Comparison of ENCODE assay signal across 18 cellular contexts in the genomic region with DNA sequence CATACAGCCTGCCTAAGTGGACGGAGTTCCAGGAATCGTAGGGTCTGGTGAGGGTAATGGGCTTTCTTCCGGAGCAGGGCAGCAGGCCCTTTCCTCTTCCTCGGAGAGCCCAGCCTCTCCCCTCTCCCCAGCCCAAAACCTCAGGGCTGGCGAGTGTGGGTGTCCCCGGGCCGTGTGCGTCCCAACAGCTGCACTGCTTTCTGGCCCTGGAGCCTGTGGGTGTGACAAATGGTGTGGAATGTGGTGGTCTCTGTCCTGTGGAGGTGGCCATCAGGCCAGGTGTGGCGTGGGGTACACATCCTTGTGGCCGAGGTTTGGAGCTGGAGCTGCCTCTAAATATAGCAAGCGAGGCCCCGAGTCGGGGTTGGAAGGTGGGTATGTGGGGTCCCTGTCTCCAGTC. TPM values are rescaled to one million over a fixed set of nuclear protein-coding genes. Genes with fewer than 3 reads are reported as not detected.
DNase-seq lines count a peak whose midpoint lies in the region; ATAC-seq lines count a peak whose summit lies in the region.
"Had no signal": no experiment of that assay in that cellular context is flagged by ENCODE, and none has a peak within 500 bp of the region (broad histone marks: within the 10 kb centered on the region; RNA-seq: fewer than 3 reads in every experiment).

No MANE protein-coding gene starts in this region.

- H2BK5ac ChIP-seq in mesendoderm (ENCODE audit: low read length): no peak overlapping the region
- no peak overlapping the region for H2BK5ac ChIP-seq in mesenchymal stem cell (ENCODE audit: low read depth, low read length, poor library complexity, severe bottlenecking)

- H2AK5ac ChIP-seq in mesendoderm (ENCODE audit: low read length): no peak overlapping the region
- H2AK5ac ChIP-seq in mesenchymal stem cell (ENCODE audit: low read length, severe bottlenecking): no peak overlapping the region

- H4K8ac ChIP-seq in mesendoderm (ENCODE audit: low read depth, low read length) (no peak overlapping the region), mesenchymal stem cell (ENCODE audit: low read length) (no peak overlapping the region)

- H4K91ac ChIP-seq in mesenchymal stem cell (ENCODE audit: low read length): no peak overlapping the region

- no peak overlapping the region for H3K14ac ChIP-seq in mesenchymal stem cell (ENCODE audit: low read length in 2 of 2)

- no peaks in the 10 kb centered on the region for H3K27me3 Mint-ChIP-seq in activated CD4-positive, alpha-beta T cell treated with anti-CD3 and anti-CD28 coated beads, Interleukin-2, amount 10 ng/mL, durations not matched to agents 7 days and 5 days
- H3K27me3 Mint-ChIP-seq in activated CD4-positive, alpha-beta memory T cell treated with anti-CD3 and anti-CD28 coated beads, Interleukin-2, amount 10 ng/mL, durations not matched to agents 7 days and 5 days: no peaks in the 10 kb centered on the region
- H3K27me3 Mint-ChIP-seq: progenitor cell of endocrine pancreas had no signal

- H3K23ac ChIP-seq in mesendoderm (ENCODE audit: low read length) (no peak overlapping the region), mesenchymal stem cell (ENCODE audit: low read length in 2 of 2) (no peak overlapping the region)

- H2BK12ac ChIP-seq in mesenchymal stem cell (ENCODE audit: low read length in 2 of 2): no peak overlapping the region

- H3K4me3 Mint-ChIP-seq in activated CD4-positive, alpha-beta T cell treated with anti-CD3 and anti-CD28 coated beads, Interleukin-2, amount 10 ng/mL, durations not matched to agents 7 days and 5 days: peak overlapping the region; percentile 30
- no peak overlapping the region for H3K4me3 Mint-ChIP-seq in activated CD4-positive, alpha-beta memory T cell treated with anti-CD3 and anti-CD28 coated beads, Interleukin-2, amount 10 ng/mL, durations not matched to agents 7 days and 5 days
- H3K4me3 Mint-ChIP-seq in stimulated activated effector memory CD8-positive, alpha-beta T cell treated with anti-CD3 and anti-CD28 coated beads, Interleukin-12 subunit alpha, Interleukin-12 subunit beta, amount 100 ng/mL, for 72 hours: peak overlapping the region; percentile 9

- POLR2A ChIA-PET in activated CD4-positive, alpha-beta T cell treated with anti-CD3 and anti-CD28 coated beads, Interleukin-2, amount 10 ng/mL, durations not matched to agents 7 days and 5 days (lab: Charles Lee): no interaction called here
- POLR2A ChIA-PET in activated CD4-positive, alpha-beta memory T cell treated with anti-CD3 and anti-CD28 coated beads, Interleukin-2, amount 10 ng/mL, durations not matched to agents 7 days and 5 days (lab: Charles Lee): interaction anchor here (4.1 to 5.5 kb wide), 3 partner anchors 7 to 37 kb away, joined by 24 to 76 read pairs (median 38); partner anchors contain the start of gene ORAI1

- WGBS in mesendoderm (ENCODE audit: extremely low coverage, insufficient coverage, low lambda C conversion rate): no CpG with 5 or more reads among the region's 13 CpGs
- 90% methylated on average over 2 of the region's 13 CpGs for WGBS in mesenchymal stem cell

- no peak overlapping the region for H2BK120ac ChIP-seq in mesendoderm (ENCODE audit: low read depth, low read length)
- no peak overlapping the region for H2BK120ac ChIP-seq in mesenchymal stem cell (ENCODE audit: low read depth, low read length)

- H2BK15ac ChIP-seq in mesendoderm (replicated peaks; ENCODE audit: low read depth) (no peak overlapping the region), mesenchymal stem cell (ENCODE audit: low read depth, poor library complexity, severe bottlenecking) (no peak overlapping the region)

- no peak overlapping the region for H3K4me3 ChIP-seq in mesendoderm (ENCODE audit: low read length)
- no peak overlapping the region for H3K4me3 ChIP-seq in mesenchymal stem cell (ENCODE audit: insufficient read depth in 1 of 2, low read depth in 1 of 2, low read length in 2 of 2)
- H3K4me3 ChIP-seq: coronary artery, SK-N-MC had no signal

- H3K4ac ChIP-seq in mesendoderm (ENCODE audit: low read depth, low read length) (no peak overlapping the region), mesenchymal stem cell (ENCODE audit: low read depth in 1 of 2, low read length in 2 of 2) (no peak overlapping the region)

- ATAC-seq in stimulated activated effector memory CD8-positive, alpha-beta T cell treated with anti-CD3 and anti-CD28 coated beads, Interleukin-12 subunit alpha, Interleukin-12 subunit beta, amount 100 ng/mL, for 72 hours: no peak

- CTCF ChIA-PET in activated CD4-positive, alpha-beta T cell treated with anti-CD3 and anti-CD28 coated beads, Interleukin-2, amount 10 ng/mL, durations not matched to agents 7 days and 5 days (lab: Charles Lee): interaction anchor here (0.9 to 4.7 kb wide), 9 partner anchors 8 to 159 kb away, joined by 3 to 21 read pairs (median 7); partner anchors contain the start of gene RHOF
- CTCF ChIA-PET in activated CD4-positive, alpha-beta memory T cell treated with anti-CD3 and anti-CD28 coated beads, Interleukin-2, amount 10 ng/mL, durations not matched to agents 7 days and 5 days (lab: Charles Lee): interaction anchor here (0.6 to 1.1 kb wide), 3 partner anchors 10 to 139 kb away, joined by 3 to 7 read pairs (median 3); no protein-coding TSS in a partner anchor

- peaks cover 48% of the 10 kb centered on the region for H3K36me3 Mint-ChIP-seq in activated CD4-positive, alpha-beta T cell treated with anti-CD3 and anti-CD28 coated beads, Interleukin-2, amount 10 ng/mL, durations not matched to agents 7 days and 5 days (ENCODE audit: low read depth)
- H3K36me3 Mint-ChIP-seq in activated CD4-positive, alpha-beta memory T cell treated with anti-CD3 and anti-CD28 coated beads, Interleukin-2, amount 10 ng/mL, durations not matched to agents 7 days and 5 days (ENCODE audit: low read depth): peaks cover 45% of the 10 kb centered on the region
- H3K36me3 Mint-ChIP-seq in stimulated activated effector memory CD8-positive, alpha-beta T cell treated with anti-CD3 and anti-CD28 coated beads, Interleukin-12 subunit alpha, Interleukin-12 subunit beta, amount 100 ng/mL, for 72 hours: peaks cover 67% of the 10 kb centered on the region

- H3K27me3 ChIP-seq in mesendoderm (ENCODE audit: insufficient read depth, low read length, poor library complexity) (no peaks in the 10 kb centered on the region), mesenchymal stem cell (ENCODE audit: control insufficient read depth in 1 of 2, insufficient read depth in 1 of 2, low read length in 2 of 2) (no peaks in the 10 kb centered on the region)

- H2AFZ ChIP-seq in mesenchymal stem cell (ENCODE audit: low read depth, low read length): no peak overlapping the region

- peaks cover 12% of the 10 kb centered on the region for H3K4me1 ChIP-seq in mesendoderm (ENCODE audit: control insufficient read depth, low read depth, low read length)
- peaks cover 15% of the 10 kb centered on the region for H3K4me1 ChIP-seq in mesenchymal stem cell (ENCODE audit: control insufficient read depth, insufficient read depth, low read depth, low read length)

- H3K56ac ChIP-seq in mesendoderm (ENCODE audit: low read length): peak overlapping the region; percentile 15

- H3K4me2 ChIP-seq in mesendoderm (ENCODE audit: low read length): no peak overlapping the region
- no peak overlapping the region for H3K4me2 ChIP-seq in mesenchymal stem cell (ENCODE audit: low read length, poor library complexity, severe bottlenecking)

- no peak overlapping the region for H4K5ac ChIP-seq in mesendoderm (ENCODE audit: low read length)

- H3K79me1 ChIP-seq in mesendoderm (ENCODE audit: low read length): peaks cover 37% of the 10 kb centered on the region
- peaks cover 40% of the 10 kb centered on the region for H3K79me1 ChIP-seq in mesenchymal stem cell (replicated peaks; ENCODE audit: low read length, poor library complexity, severe bottlenecking)

- H3K36me3 ChIP-seq in mesendoderm (ENCODE audit: control insufficient read depth, insufficient read depth, low read length) (peaks cover 3% of the 10 kb centered on the region), mesenchymal stem cell (ENCODE audit: control insufficient read depth in 1 of 2, insufficient read depth in 2 of 2, low read depth in 1 of 2, low read length in 2 of 2) (peaks cover 0 to 3% of the 10 kb centered on the region in 2 experiments)

- no peaks in the 10 kb centered on the region for H3K9me3 ChIP-seq in mesenchymal stem cell (ENCODE audit: control insufficient read depth, low read length)

- peaks cover 56% of the 10 kb centered on the region for H3K79me2 ChIP-seq in mesendoderm (ENCODE audit: control insufficient read depth, insufficient read depth, low read length)

- H3K27ac ChIP-seq in mesendoderm (ENCODE audit: low read depth, low read length): no peak overlapping the region
- H3K27ac ChIP-seq in mesenchymal stem cell (ENCODE audit: low read length, poor library complexity, severe bottlenecking): no peak overlapping the region
- H3K27ac ChIP-seq: coronary artery, SK-N-MC had no signal

- no peaks in the 10 kb centered on the region for H3K9me3 Mint-ChIP-seq in activated CD4-positive, alpha-beta T cell treated with anti-CD3 and anti-CD28 coated beads, Interleukin-2, amount 10 ng/mL, durations not matched to agents 7 days and 5 days
- H3K9me3 Mint-ChIP-seq in activated CD4-positive, alpha-beta memory T cell treated with anti-CD3 and anti-CD28 coated beads, Interleukin-2, amount 10 ng/mL, durations not matched to agents 7 days and 5 days: no peaks in the 10 kb centered on the region
- H3K9me3 Mint-ChIP-seq in stimulated activated effector memory CD8-positive, alpha-beta T cell treated with anti-CD3 and anti-CD28 coated beads, Interleukin-12 subunit alpha, Interleukin-12 subunit beta, amount 100 ng/mL, for 72 hours: no peaks in the 10 kb centered on the region

- H3K9ac ChIP-seq in mesendoderm (ENCODE audit: low read length) (no peak overlapping the region), mesenchymal stem cell (ENCODE audit: low read length) (no peak overlapping the region)

- no peak overlapping the region for H3K18ac ChIP-seq in mesendoderm (ENCODE audit: low read length)
- peak overlapping the region in 1 of 2 experiments; percentile 7 for H3K18ac ChIP-seq in mesenchymal stem cell (ENCODE audit: low read depth in 1 of 2, low read length in 2 of 2)

- no peak for DNase-seq in activated CD4-positive, alpha-beta T cell treated with anti-CD3 and anti-CD28 coated beads, Interleukin-2, amount 10 ng/mL, durations not matched to agents 7 days and 5 days
- DNase-seq in activated CD4-positive, alpha-beta T cell treated with anti-CD3 and anti-CD28 coated beads, Interleukin-2, amount 50 U/mL, for 1 hour: no peak
- DNase-seq in activated CD4-positive, alpha-beta memory T cell treated with anti-CD3 and anti-CD28 coated beads, Interleukin-2, amount 10 ng/mL, durations not matched to agents 7 days and 5 days: no peak
- DNase-seq in mesendoderm (peak; percentile 33), dermis blood vessel endothelial cell (no peak), GDM1 (lab: John Stamatoyannopoulos, UW) (no peak), mesenchymal stem cell (no peak)
- no peak for DNase-seq in stimulated activated effector memory CD8-positive, alpha-beta T cell treated with anti-CD3 and anti-CD28 coated beads, Interleukin-12 subunit alpha, Interleukin-12 subunit beta, amount 100 ng/mL, for 72 hours (ENCODE audit: low spot score in 2 of 2)
- DNase-seq: Calu3, erythroblast, islet precursor cell, NCI-H146, NCI-H524 treated with DMSO at 0.1 percent for 48 hours, substantia nigra had no signal

- H3K4me1 Mint-ChIP-seq in activated CD4-positive, alpha-beta T cell treated with anti-CD3 and anti-CD28 coated beads, Interleukin-2, amount 10 ng/mL, durations not matched to agents 7 days and 5 days: peaks cover 76% of the 10 kb centered on the region
- peaks cover 73% of the 10 kb centered on the region for H3K4me1 Mint-ChIP-seq in activated CD4-positive, alpha-beta memory T cell treated with anti-CD3 and anti-CD28 coated beads, Interleukin-2, amount 10 ng/mL, durations not matched to agents 7 days and 5 days
- peaks cover 59% of the 10 kb centered on the region for H3K4me1 Mint-ChIP-seq in stimulated activated effector memory CD8-positive, alpha-beta T cell treated with anti-CD3 and anti-CD28 coated beads, Interleukin-12 subunit alpha, Interleukin-12 subunit beta, amount 100 ng/mL, for 72 hours

- H3K27ac Mint-ChIP-seq in activated CD4-positive, alpha-beta T cell treated with anti-CD3 and anti-CD28 coated beads, Interleukin-2, amount 10 ng/mL, durations not matched to agents 7 days and 5 days: peak overlapping the region; percentile 85
- H3K27ac Mint-ChIP-seq in activated CD4-positive, alpha-beta memory T cell treated with anti-CD3 and anti-CD28 coated beads, Interleukin-2, amount 10 ng/mL, durations not matched to agents 7 days and 5 days: peak overlapping the region; percentile 40
- peak overlapping the region; percentile 91 for H3K27ac Mint-ChIP-seq in stimulated activated effector memory CD8-positive, alpha-beta T cell treated with anti-CD3 and anti-CD28 coated beads, Interleukin-12 subunit alpha, Interleukin-12 subunit beta, amount 100 ng/mL, for 72 hours

RNA-seq across cellular contexts. Expression of gene ORAI1, which starts 8.5 kb away (rescaled TPM):
- total RNA-seq in activated CD4-positive, alpha-beta T cell treated with anti-CD3 and anti-CD28 coated beads, Interleukin-2, amount 10 ng/mL, durations not matched to agents 7 days and 5 days: 10 to 100 TPM; 66.4 to 70.8 TPM
- 10 to 100 TPM; 69.0 to 70.3 TPM for total RNA-seq in activated CD4-positive, alpha-beta memory T cell treated with anti-CD3 and anti-CD28 coated beads, Interleukin-2, amount 10 ng/mL, durations not matched to agents 7 days and 5 days
- 26.1 TPM for polyA plus RNA-seq in mesendoderm (2013, experiment 1 of 2)
- 27.7 TPM for polyA plus RNA-seq in mesendoderm (2013, experiment 2 of 2)
- 20.3 and 35.2 TPM in 2 replicates for total RNA-seq in dermis blood vessel endothelial cell
- 31.8 TPM for polyA plus RNA-seq in mesenchymal stem cell (2013, experiment 1 of 2)
- polyA plus RNA-seq in mesenchymal stem cell (2013, experiment 2 of 2): 32.0 TPM

RNA-seq across cellular contexts. Expression of gene MORN3, which starts 34.6 kb away (rescaled TPM):
- 1 to 10 TPM; 3.0 to 3.5 TPM for total RNA-seq in activated CD4-positive, alpha-beta T cell treated with anti-CD3 and anti-CD28 coated beads, Interleukin-2, amount 10 ng/mL, durations not matched to agents 7 days and 5 days
- total RNA-seq in activated CD4-positive, alpha-beta memory T cell treated with anti-CD3 and anti-CD28 coated beads, Interleukin-2, amount 10 ng/mL, durations not matched to agents 7 days and 5 days: 1 to 10 TPM; 3.6 to 4.2 TPM
- 0.79 TPM for polyA plus RNA-seq in mesendoderm (2013, experiment 1 of 2)
- polyA plus RNA-seq in mesendoderm (2013, experiment 2 of 2): 0.98 TPM
- 0.28 TPM in 1 of 2 replicates, not detected in the other for total RNA-seq in dermis blood vessel endothelial cell
- polyA plus RNA-seq in mesenchymal stem cell (2013, experiment 1 of 2): 0.35 TPM
- polyA plus RNA-seq in mesenchymal stem cell (2013, experiment 2 of 2): 0.44 TPM
- total RNA-seq: LHCN-M2 had no signal

RNA-seq across cellular contexts. Expression of gene KDM2B, which starts 54.0 kb away (rescaled TPM):
- 10 to 100 TPM; 66.2 to 72.7 TPM for total RNA-seq in activated CD4-positive, alpha-beta T cell treated with anti-CD3 and anti-CD28 coated beads, Interleukin-2, amount 10 ng/mL, durations not matched to agents 7 days and 5 days
- total RNA-seq in activated CD4-positive, alpha-beta memory T cell treated with anti-CD3 and anti-CD28 coated beads, Interleukin-2, amount 10 ng/mL, durations not matched to agents 7 days and 5 days: 10 to 100 TPM; 59.8 to 62.6 TPM
- polyA plus RNA-seq in mesendoderm (2013, experiment 1 of 2): 74.8 TPM
- polyA plus RNA-seq in mesendoderm (2013, experiment 2 of 2): 78.1 TPM
- total RNA-seq in dermis blood vessel endothelial cell: 29.4 and 32.0 TPM in 2 replicates
- 15.0 TPM for polyA plus RNA-seq in mesenchymal stem cell (2013, experiment 1 of 2)
- 13.5 TPM for polyA plus RNA-seq in mesenchymal stem cell (2013, experiment 2 of 2)

Comparison
In these comparisons a context has a peak if more than half of its experiments do, and no peak if none do; other contexts are left out.
1. H3K27ac Mint-ChIP-seq: peak in every context shown above with its lines; median percentile 91 in stimulated activated effector memory CD8-positive, alpha-beta T cell treated with anti-CD3 and anti-CD28 coated beads, Interleukin-12 subunit alpha, Interleukin-12 subunit beta, amount 100 ng/mL, for 72 hours; 85 in activated CD4-positive, alpha-beta T cell treated with anti-CD3 and anti-CD28 coated beads, Interleukin-2, amount 10 ng/mL, durations not matched to agents 7 days and 5 days; 40 in activated CD4-positive, alpha-beta memory T cell treated with anti-CD3 and anti-CD28 coated beads, Interleukin-2, amount 10 ng/mL, durations not matched to agents 7 days and 5 days.